18 cellular contexts compared by ENCODE assay signal in genomic region chr5:96986450-96986849, GRCh38.
"Had no signal": no experiment of that assay in that cellular context is flagged by ENCODE, and none has a peak within 500 bp of the region (broad histone marks: within the 10 kb centered on the region; RNA-seq: fewer than 3 reads in every experiment).

No MANE protein-coding gene starts in this region.

- H3K27ac Mint-ChIP-seq: activated CD4-positive, alpha-beta T cell treated with anti-CD3 and anti-CD28 coated beads, Interleukin-2, amount 10 ng/mL, durations not matched to agents 24 days and 14 days had no signal

- H3K9me3 ChIP-seq: body of pancreas, left lung, pancreas had no signal

- H3K27ac ChIP-seq: body of pancreas, left lung, pancreas, WERI-Rb-1 had no signal

- DNase-seq: activated CD4-positive, alpha-beta T cell treated with anti-CD3 and anti-CD28 coated beads, Interleukin-2, amount 10 ng/mL, durations not matched to agents 24 days and 14 days; activated naive CD4-positive, alpha-beta T cell; amniotic stem cell; body of pancreas; central memory CD4-positive, alpha-beta T cell; cortex of kidney; effector CD8-positive, alpha-beta T cell; foreskin melanocyte; head of caudate nucleus; left lung; mesenchymal stem cell; pancreas; stimulated activated CD4-positive, alpha-beta T cell treated with anti-CD3 and anti-CD28 coated beads, Interleukin-4, amount 100 ng/mL, for 1 hour; stimulated activated CD8-positive, alpha-beta memory T cell treated with anti-CD3 and anti-CD28 coated beads, Interleukin-4, amount 100 ng/mL, for 48 hours; SW 1271; T1000; WERI-Rb-1 had no signal

- H3K9me3 Mint-ChIP-seq: activated CD4-positive, alpha-beta T cell treated with anti-CD3 and anti-CD28 coated beads, Interleukin-2, amount 10 ng/mL, durations not matched to agents 24 days and 14 days; neural crest cell had no signal

- H3K4me3 ChIP-seq: body of pancreas, left lung, pancreas had no signal

- ATAC-seq: body of pancreas, left lung, pancreas had no signal

- H3K4me1 ChIP-seq: left lung had no signal

- H3K27me3 ChIP-seq: body of pancreas, left lung, pancreas had no signal

- H3K27me3 Mint-ChIP-seq: activated CD4-positive, alpha-beta T cell treated with anti-CD3 and anti-CD28 coated beads, Interleukin-2, amount 10 ng/mL, durations not matched to agents 24 days and 14 days had no signal

- H3K4me3 Mint-ChIP-seq: activated CD4-positive, alpha-beta T cell treated with anti-CD3 and anti-CD28 coated beads, Interleukin-2, amount 10 ng/mL, durations not matched to agents 24 days and 14 days; neural crest cell had no signal
